12 cellular contexts compared by ENCODE assay signal in genomic region chr5:102911973-102912372, GRCh38.
DNase-seq lines count a peak whose midpoint lies in the region.
"Had no signal": no experiment of that assay in that cellular context is flagged by ENCODE, and none has a peak within 500 bp of the region (broad histone marks: within the 10 kb centered on the region; RNA-seq: fewer than 3 reads in every experiment).

No MANE protein-coding gene starts in this region.

- H3K27me3 ChIP-seq in GM23248 (replicated peaks; ENCODE audit: insufficient read depth) (no peaks in the 10 kb centered on the region), SJSA1 (replicated peaks) (no peaks in the 10 kb centered on the region), Karpas-422 (ENCODE audit: low read length) (no peaks in the 10 kb centered on the region)
- H3K27me3 ChIP-seq: tibial nerve had no signal

- H3F3A ChIP-seq in GM23248 (ENCODE audit: insufficient read depth): peaks cover 38% of the 10 kb centered on the region

- peak overlapping the region; percentile 45; the same call in 1 of the 2 replicates for H3K27ac ChIP-seq in GM23248
- H3K27ac ChIP-seq in SJSA1: peak overlapping the region; percentile 40
- H3K27ac ChIP-seq in Karpas-422 (ENCODE audit: low read length): no peak overlapping the region
- H3K27ac ChIP-seq: tibial nerve had no signal

- no peaks in the 10 kb centered on the region for H3K9me2 ChIP-seq in GM23248 (ENCODE audit: insufficient read depth)
- H3K9me2 ChIP-seq in Karpas-422 (replicated peaks; ENCODE audit: insufficient read depth, low read length): no peaks in the 10 kb centered on the region

- H3K4me3 ChIP-seq in GM23248 (no peak overlapping the region), SJSA1 (no peak overlapping the region), skeletal muscle cell (ENCODE audit: low read depth, low read length) (no peak overlapping the region), Karpas-422 (ENCODE audit: low read length) (no peak overlapping the region)
- H3K4me3 ChIP-seq: tibial nerve had no signal

- H3K36me3 ChIP-seq in GM23248 (ENCODE audit: low read depth) (peaks cover 14% of the 10 kb centered on the region; the same call in 1 of the 2 replicates), SJSA1 (peaks cover 17% of the 10 kb centered on the region), Karpas-422 (ENCODE audit: insufficient read depth, low read length) (no peaks in the 10 kb centered on the region)
- H3K36me3 ChIP-seq: tibial nerve had no signal

- WGBS in GM23248 (ENCODE audit: low coverage in 1 of 2, low lambda C conversion rate in 2 of 2, missing lambda C conversion rate in 2 of 2), 2 experiments: 0 to 5% methylated on average over 2 of the region's 2 CpGs

- H2AFZ ChIP-seq in GM23248: no peak overlapping the region
- no peak overlapping the region for H2AFZ ChIP-seq in Karpas-422 (ENCODE audit: low read length)

- H4K20me1 ChIP-seq in GM23248 (ENCODE audit: insufficient read depth) (no peaks in the 10 kb centered on the region), Karpas-422 (ENCODE audit: insufficient read depth, low read depth, low read length) (no peaks in the 10 kb centered on the region)

- H3K9me3 ChIP-seq in GM23248 (ENCODE audit: low read depth) (no peaks in the 10 kb centered on the region), SJSA1 (replicated peaks) (no peaks in the 10 kb centered on the region; the same call in 1 of the 2 replicates), Karpas-422 (ENCODE audit: low read length) (no peaks in the 10 kb centered on the region)

- intact Hi-C loops in posterior cingulate gyrus (cut with DNase I): no loop called here

- H3K4me2 ChIP-seq in GM23248 (ENCODE audit: unreplicated experiment) (peak overlapping the region; percentile 49), Karpas-422 (ENCODE audit: low read depth, low read length, poor library complexity, severe bottlenecking) (no peak overlapping the region)

- in situ Hi-C loops in GM23248 (cut with MboI): no loop called here

- DNase-seq in GM23248 (peak; percentile 76), SJSA1 (ENCODE audit: low read depth in 1 of 2, low spot score in 2 of 2) (peak in 1 of 2 experiments; percentile 81), fibroblast of the conjunctiva (ENCODE audit: low read depth) (peak; percentile 22), skeletal muscle cell (ENCODE audit: low read depth) (peak; percentile 43), Karpas-422 (no peak), posterior cingulate gyrus (no peak), cerebellar nuclear complex (lab: John Stamatoyannopoulos, UW) (no peak), ecto neural progenitor cell (ENCODE audit: low spot score) (no peak)
- DNase-seq: DMS79 treated with DMSO at 0.1 percent for 48 hours, H9, NCI-H1417 treated with DMSO at 0.1 percent for 48 hours had no signal

- H3K4me1 ChIP-seq in GM23248 (ENCODE audit: insufficient read depth) (peaks cover 44% of the 10 kb centered on the region), SJSA1 (replicated peaks) (peaks cover 30% of the 10 kb centered on the region), Karpas-422 (ENCODE audit: low read length) (no peaks in the 10 kb centered on the region)

- H3K9ac ChIP-seq in GM23248 (no peak overlapping the region), Karpas-422 (ENCODE audit: low read length) (no peak overlapping the region)

- H3K79me2 ChIP-seq in GM23248 (ENCODE audit: insufficient read depth) (peaks cover 48% of the 10 kb centered on the region), Karpas-422 (ENCODE audit: low read length) (no peaks in the 10 kb centered on the region)

Comparison
In these comparisons a context has a peak if more than half of its experiments do, and no peak if none do; other contexts are left out.
1. DNase-seq: peak in GM23248 (single experiment), fibroblast of the conjunctiva (single experiment) and skeletal muscle cell (single experiment); none in Karpas-422 (single experiment), posterior cingulate gyrus (0 of 10), cerebellar nuclear complex (0 of 2) and ecto neural progenitor cell (single experiment).